Comparison of ENCODE assay signal across 8 cellular contexts in the genomic region with DNA sequence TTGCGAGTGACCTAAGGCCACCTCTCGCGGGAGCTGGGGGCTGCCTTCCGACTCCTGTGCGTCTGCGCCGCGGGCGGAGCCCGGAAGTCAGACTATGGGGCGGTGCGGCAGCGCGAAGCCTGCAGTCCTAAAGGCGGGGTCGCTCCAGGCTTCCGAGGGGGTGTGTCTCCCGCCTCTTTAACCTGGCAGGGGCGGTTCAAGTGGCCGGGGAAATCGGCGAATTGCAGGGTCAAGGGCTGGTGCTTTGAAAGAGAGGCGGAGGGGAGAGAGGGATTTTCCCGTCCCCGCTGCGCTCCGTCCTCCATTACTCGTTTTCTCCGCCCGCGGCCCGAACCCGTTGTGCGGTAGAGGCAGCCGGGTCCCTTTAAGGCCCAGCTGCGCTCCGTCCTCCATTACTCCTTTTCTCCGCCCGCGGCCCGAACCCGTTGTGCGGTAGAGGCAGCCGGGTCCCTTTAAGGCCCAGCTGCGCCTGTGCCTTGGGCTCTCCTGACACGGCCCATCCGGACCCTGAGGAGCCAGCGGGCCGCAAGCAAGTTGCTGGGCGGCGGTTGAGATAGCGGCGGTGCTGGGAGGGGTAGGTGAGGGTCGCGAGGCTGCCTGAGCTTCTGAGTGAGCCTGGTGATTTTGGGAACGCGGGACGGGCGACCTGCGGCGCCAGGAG. TPM values are rescaled to one million over a fixed set of nuclear protein-coding genes. Genes with fewer than 3 reads are reported as not detected.
DNase-seq lines count a peak whose midpoint lies in the region; ATAC-seq and TF ChIP-seq lines count a peak whose summit lies in the region.
"Not testable (repeated sequence)": the region's sequence is repeated elsewhere in the genome, so short reads cannot be mapped to it uniquely, and the experiment has no call there.

A gene with protein sequence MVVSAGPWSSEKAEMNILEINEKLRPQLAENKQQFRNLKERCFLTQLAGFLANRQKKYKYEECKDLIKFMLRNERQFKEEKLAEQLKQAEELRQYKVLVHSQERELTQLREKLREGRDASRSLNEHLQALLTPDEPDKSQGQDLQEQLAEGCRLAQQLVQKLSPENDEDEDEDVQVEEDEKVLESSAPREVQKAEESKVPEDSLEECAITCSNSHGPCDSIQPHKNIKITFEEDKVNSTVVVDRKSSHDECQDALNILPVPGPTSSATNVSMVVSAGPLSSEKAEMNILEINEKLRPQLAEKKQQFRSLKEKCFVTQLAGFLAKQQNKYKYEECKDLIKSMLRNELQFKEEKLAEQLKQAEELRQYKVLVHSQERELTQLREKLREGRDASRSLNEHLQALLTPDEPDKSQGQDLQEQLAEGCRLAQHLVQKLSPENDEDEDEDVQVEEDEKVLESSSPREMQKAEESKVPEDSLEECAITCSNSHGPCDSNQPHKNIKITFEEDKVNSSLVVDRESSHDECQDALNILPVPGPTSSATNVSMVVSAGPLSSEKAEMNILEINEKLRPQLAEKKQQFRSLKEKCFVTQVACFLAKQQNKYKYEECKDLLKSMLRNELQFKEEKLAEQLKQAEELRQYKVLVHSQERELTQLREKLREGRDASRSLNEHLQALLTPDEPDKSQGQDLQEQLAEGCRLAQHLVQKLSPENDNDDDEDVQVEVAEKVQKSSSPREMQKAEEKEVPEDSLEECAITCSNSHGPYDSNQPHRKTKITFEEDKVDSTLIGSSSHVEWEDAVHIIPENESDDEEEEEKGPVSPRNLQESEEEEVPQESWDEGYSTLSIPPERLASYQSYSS (N-terminal part only) (plus strand): TSS at position 83 of the 661 bp plus-strand sequence. CDS start 21,820 bp downstream, outside the sequence.

- DNase-seq in DMS153 (lab: John Stamatoyannopoulos, UW): peak; percentile 73
- DNase-seq in Peyer's patch: peak; percentile 83 to 93 (median 83)
- peak; percentile 79 for DNase-seq in activated T-cell treated with anti-CD3 and anti-CD28 coated beads for 48 hours (ENCODE audit: low read depth)
- peak; percentile 85 for DNase-seq in erythroblast (lab: John Stamatoyannopoulos, UW)
- DNase-seq in stimulated activated CD8-positive, alpha-beta memory T cell treated with anti-CD3 and anti-CD28 coated beads, Interleukin-4, amount 100 ng/mL, for 1 hour (ENCODE audit: low read depth in 2 of 2, low spot score in 1 of 2): peak; percentile 40 to 53

- not testable (repeated sequence) for H3K27me3 ChIP-seq in Peyer's patch; mucosa of stomach (ENCODE audit: control insufficient read depth, insufficient read depth, low read length)

- not testable (repeated sequence) for H3K4me1 ChIP-seq in Peyer's patch; mucosa of stomach (ENCODE audit: control insufficient read depth, insufficient read depth, low read length)

- peak within 1 kb of the TSS; percentile 72 to 85 (median 78) for H3K4me3 ChIP-seq in Peyer's patch
- peak within 1 kb of the TSS; percentile 60 for H3K4me3 ChIP-seq in mucosa of stomach (ENCODE audit: low read length)

- peak; percentile 79 for ATAC-seq in GM21723 (IDR thresholded peaks at IDR 0.05; ENCODE audit: unreplicated experiment)

- TF ChIP-seq POLR2A in Peyer's patch (IDR thresholded peaks at IDR 0.05): not testable (repeated sequence)
- peak; percentile 47 for TF ChIP-seq POLR2A in erythroblast (IDR thresholded peaks at IDR 0.05; ENCODE audit: low read length)

- TF ChIP-seq CTCF in Peyer's patch (IDR thresholded peaks at IDR 0.05): not testable (repeated sequence)

- H3K9ac ChIP-seq in mucosa of stomach (ENCODE audit: low read length): peak within 1 kb of the TSS; percentile 81

- H3K36me3 ChIP-seq in KOPT-K1 (ENCODE audit: insufficient read depth, low read length); Peyer's patch; mucosa of stomach (ENCODE audit: control insufficient read depth, insufficient read depth, low read length): not testable (repeated sequence)

- H3K27ac ChIP-seq in KOPT-K1 (ENCODE audit: low read depth, low read length, poor library complexity, severe bottlenecking) (peak within 1 kb of the TSS; percentile 62), Peyer's patch (peak within 1 kb of the TSS; percentile 86 to 87 (median 87))

- not testable (repeated sequence) for H3K9me3 ChIP-seq in KOPT-K1 (ENCODE audit: insufficient read depth, low read length, poor library complexity, severe bottlenecking); Peyer's patch; mucosa of stomach (ENCODE audit: control insufficient read depth, low read length)

RNA-seq across cellular contexts. Expression of the gene that starts here (rescaled TPM):
- total RNA-seq in Peyer's patch: 10 to 100 TPM in 3 of 4 donors, 1 to 10 TPM in 1; 9.3 to 60.2 (median 25.7) TPM

Comparison
In these comparisons a context has a peak if more than half of its experiments do, and no peak if none do; other contexts are left out.
1. Peak in every context shown above with its lines: DNase-seq, ATAC-seq, H3K4me3 ChIP-seq and H3K27ac ChIP-seq.